ENCODE assay signal across 10 cellular contexts in the genomic region with DNA sequence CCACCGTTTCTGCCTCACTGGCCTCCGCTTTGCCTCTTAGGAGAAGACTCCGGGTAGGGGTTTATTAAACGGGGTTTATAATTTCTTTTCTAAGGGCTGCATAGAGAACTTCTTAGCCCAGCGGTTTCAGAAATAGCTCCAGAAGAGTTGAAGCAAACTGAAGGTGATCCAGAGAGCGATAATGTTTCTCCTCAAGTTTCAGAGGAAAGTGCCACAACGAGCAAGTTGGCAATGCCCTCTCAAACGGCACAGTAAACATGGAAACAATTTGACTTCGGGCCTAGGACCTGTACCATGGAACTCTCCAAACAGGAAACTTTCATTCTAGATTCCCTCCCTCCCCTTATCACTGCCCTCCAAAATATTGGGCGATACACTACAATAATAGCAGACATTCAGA. TPM values are rescaled to one million over a fixed set of nuclear protein-coding genes. Genes with fewer than 3 reads are reported as not detected.
DNase-seq lines count a peak whose midpoint lies in the region; ATAC-seq and TF ChIP-seq lines count a peak whose summit lies in the region.
"Had no signal": no experiment of that assay in that cellular context is flagged by ENCODE, and none has a peak within 500 bp of the region (broad histone marks: within the 10 kb centered on the region; RNA-seq: fewer than 3 reads in every experiment).

No MANE protein-coding gene starts in this region.

- H3K4me1 Mint-ChIP-seq in nephron = peaks cover 20% of the 10 kb centered on the region

- H3K4me3 ChIP-seq in AG10803 (ENCODE audit: low read length) (peak overlapping the region; percentile 96), MG63 (peak overlapping the region; percentile 72), duodenal mucosa (ENCODE audit: low read depth in 1 of 2, low read length in 2 of 2) (peak overlapping the region; percentile 85 to 97)

- H3K27ac Mint-ChIP-seq in nephron = peak overlapping the region; percentile 98 to 99 (median 99)

- ATAC-seq in GM19467 (IDR thresholded peaks at IDR 0.05; ENCODE audit: unreplicated experiment) = no peak
- no peak for ATAC-seq in HG03432 (IDR thresholded peaks at IDR 0.05; ENCODE audit: unreplicated experiment)

- peak overlapping the region; percentile 63 to 73 for H3K9ac ChIP-seq in duodenal mucosa (ENCODE audit: low read depth in 1 of 2, low read length in 2 of 2)

- TF ChIP-seq CTCF in AG10803 (conservative IDR thresholded peaks at IDR 0.05; ENCODE audit: low read length) (no peak), nephron (IDR thresholded peaks at IDR 0.05; ENCODE audit: unreplicated experiment in 3 of 3) (no peak)

- H3K9me3 Mint-ChIP-seq in nephron = no peaks in the 10 kb centered on the region

- H3K4me3 Mint-ChIP-seq in nephron = peak overlapping the region; percentile 98 to 99 (median 99)

- H3K9me3 ChIP-seq in MG63 (no peaks in the 10 kb centered on the region), duodenal mucosa (ENCODE audit: control insufficient read depth in 1 of 2, low read length in 2 of 2) (no peaks in the 10 kb centered on the region)

- DNase-seq in AG10803 (ENCODE audit: low read depth) (no peak), MG63 (no peak), GM19240 (ENCODE audit: insufficient read length, low spot score) (no peak), H4 (ENCODE audit: low spot score) (no peak)
- DNase-seq: islet precursor cell, NCI-H524 treated with DMSO at 0.1 percent for 48 hours had no signal

- H3K36me3 ChIP-seq in MG63 = peaks cover 47% of the 10 kb centered on the region
- H3K36me3 ChIP-seq in duodenal mucosa (ENCODE audit: control insufficient read depth in 1 of 2, insufficient read depth in 2 of 2, low read length in 2 of 2) = peaks cover 3 to 33% of the 10 kb centered on the region in 2 donors

- H3K27me3 Mint-ChIP-seq in nephron (ENCODE audit: low read depth) = no peaks in the 10 kb centered on the region

- H3K4me1 ChIP-seq in duodenal mucosa (ENCODE audit: control insufficient read depth in 1 of 2, insufficient read depth in 2 of 2, low read length in 2 of 2) = peaks cover 10 to 25% of the 10 kb centered on the region in 2 donors

- H3K36me3 Mint-ChIP-seq in nephron (ENCODE audit: low read depth) = peaks cover 21% of the 10 kb centered on the region

- H3K27ac ChIP-seq in duodenal mucosa (ENCODE audit: low read depth, low read length) = no peak overlapping the region

- H3K27me3 ChIP-seq in MG63 (no peaks in the 10 kb centered on the region), duodenal mucosa (ENCODE audit: control insufficient read depth in 1 of 2, insufficient read depth in 2 of 2, low read length in 2 of 2) (no peaks in the 10 kb centered on the region)

RNA-seq across cellular contexts. Expression of gene ADSL, which starts 1.0 kb away (rescaled TPM):
- 220 and 262 TPM in 2 replicates for total RNA-seq in MG63 (2014; rRNA removed; shearing (Covaris generic); ENCODE audit: low replicate concordance)
- total RNA-seq in H4 (2014; rRNA removed; shearing (Covaris generic)) = 214 and 252 TPM in 2 replicates

RNA-seq across cellular contexts. Expression of gene SGSM3, which starts 23.1 kb away (rescaled TPM):
- 34.6 and 47.6 TPM in 2 replicates for total RNA-seq in MG63 (2014; rRNA removed; shearing (Covaris generic); ENCODE audit: low replicate concordance)
- 15.5 and 31.4 TPM in 2 replicates for total RNA-seq in H4 (2014; rRNA removed; shearing (Covaris generic))
